8 cellular contexts compared by ENCODE assay signal in genomic region chr5:90409318-90410177, GRCh38. TPM values are rescaled to one million over a fixed set of nuclear protein-coding genes. Genes with fewer than 3 reads are reported as not detected.
DNase-seq lines count a peak whose midpoint lies in the region; ATAC-seq and TF ChIP-seq lines count a peak whose summit lies in the region.

Gene CETN3, minus strand, starts transcription at chr5:90409756. Its CDS starts 95 bp downstream, at chr5:90409661.

- CTCF ChIA-PET in RWPE1 (lab: Yijun Ruan, JAX) = interaction anchor here (0.5 to 1.1 kb wide), 5 partner anchors 91 to 817 kb away, joined by 3 to 5 read pairs (median 3); no protein-coding TSS in a partner anchor

- H3K27ac Mint-ChIP-seq in activated T-helper 17 cell treated with anti-CD3 and anti-CD28 coated beads, Interleukin-2, amount 50 U/mL, for 72 hours = no peak within 1 kb of the TSS
- H3K27ac Mint-ChIP-seq in naive thymus-derived CD8-positive, alpha-beta T cell = no peak within 1 kb of the TSS

- H3K9me3 Mint-ChIP-seq in activated T-helper 17 cell treated with anti-CD3 and anti-CD28 coated beads, Interleukin-2, amount 50 U/mL, for 72 hours = no peaks in the 10 kb centered on the region
- H3K9me3 Mint-ChIP-seq in naive thymus-derived CD8-positive, alpha-beta T cell = no peaks in the 10 kb centered on the region

- H3K27me3 Mint-ChIP-seq in activated T-helper 17 cell treated with anti-CD3 and anti-CD28 coated beads, Interleukin-2, amount 50 U/mL, for 72 hours = no peaks in the 10 kb centered on the region
- H3K27me3 Mint-ChIP-seq in naive thymus-derived CD8-positive, alpha-beta T cell = no peaks in the 10 kb centered on the region

- POLR2A ChIA-PET in RWPE1 (lab: Yijun Ruan, JAX; ENCODE audit: low non-redundant PET) = interaction anchor here (0.6 to 1.1 kb wide), 5 partner anchors 9 to 120 kb away, joined by 3 to 11 read pairs (median 4); partner anchors contain the start of genes LYSMD3, MBLAC2 and POLR3G
- POLR2A ChIA-PET in naive thymus-derived CD8-positive, alpha-beta T cell (lab: Charles Lee) = interaction anchor here (0.6 to 3.7 kb wide), 11 partner anchors 10 to 1012 kb away, joined by 3 to 69 read pairs (median 6); partner anchors contain the start of genes ARRDC3, LYSMD3, MBLAC2 and POLR3G

- peak within 1 kb of the TSS; percentile 99 for H3K27ac ChIP-seq in RWPE1

- TF ChIP-seq CTCF in LNCaP clone FGC (IDR thresholded peaks at IDR 0.05; ENCODE audit: control insufficient read depth, extremely low read depth, insufficient read depth) (0 out of 2 replicates have a peak, but pooled peaks have one; percentile 10), RWPE1 (conservative IDR thresholded peaks at IDR 0.05; ENCODE audit: low read depth) (no peak), fibroblast of mammary gland (conservative IDR thresholded peaks at IDR 0.05; ENCODE audit: control insufficient read depth, insufficient read depth, low read depth, low read length) (no peak)

- ATAC-seq in activated T-helper 17 cell treated with anti-CD3 and anti-CD28 coated beads, Interleukin-2, amount 50 U/mL, for 72 hours (replicated peaks) = peak; percentile 95
- ATAC-seq in naive thymus-derived CD8-positive, alpha-beta T cell = peak; percentile 92 to 93

- H3K4me3 Mint-ChIP-seq in activated T-helper 17 cell treated with anti-CD3 and anti-CD28 coated beads, Interleukin-2, amount 50 U/mL, for 72 hours = no peak within 1 kb of the TSS
- H3K4me3 Mint-ChIP-seq in naive thymus-derived CD8-positive, alpha-beta T cell = no peak within 1 kb of the TSS

- peak; percentile 95 for DNase-seq in EL
- peak; percentile 92 for DNase-seq in H4 (ENCODE audit: low spot score)
- peak; percentile 94 for DNase-seq in LNCaP clone FGC (ENCODE audit: low read depth)
- DNase-seq in RWPE1 (ENCODE audit: low spot score) = peak; percentile 98
- peak; percentile 97 for DNase-seq in fibroblast of mammary gland (ENCODE audit: low read depth)
- DNase-seq in naive thymus-derived CD8-positive, alpha-beta T cell = peak; percentile 77 to 96 (median 90)
- DNase-seq in stimulated activated naive CD4-positive, alpha-beta T cell (lab: John Stamatoyannopoulos, UW) = peak; percentile 85 to 95 (median 90)

- H3K4me3 ChIP-seq in LNCaP clone FGC (ENCODE audit: low read depth, low read length) (peak within 1 kb of the TSS; percentile 95), fibroblast of mammary gland (ENCODE audit: control insufficient read depth, low read depth, low read length) (peak within 1 kb of the TSS; percentile 79)

- H3K36me3 Mint-ChIP-seq in activated T-helper 17 cell treated with anti-CD3 and anti-CD28 coated beads, Interleukin-2, amount 50 U/mL, for 72 hours (ENCODE audit: low read depth) = peaks cover 27% of the 10 kb centered on the region
- peaks cover 0 to 22% (median 11%) of the 10 kb centered on the region in 3 donors for H3K36me3 Mint-ChIP-seq in naive thymus-derived CD8-positive, alpha-beta T cell

- H3K4me1 Mint-ChIP-seq in activated T-helper 17 cell treated with anti-CD3 and anti-CD28 coated beads, Interleukin-2, amount 50 U/mL, for 72 hours = peaks cover 7% of the 10 kb centered on the region
- H3K4me1 Mint-ChIP-seq in naive thymus-derived CD8-positive, alpha-beta T cell = peaks cover 8 to 26% (median 17%) of the 10 kb centered on the region in 4 donors

RNA-seq across cellular contexts. Expression of gene CETN3, which starts in this region (rescaled TPM):
- 25.8 and 26.0 TPM in 2 replicates for total RNA-seq in H4 (2014; rRNA removed; shearing (Covaris generic))
- 10 to 100 TPM; 31.3 to 32.5 TPM for total RNA-seq in activated T-helper 17 cell treated with anti-CD3 and anti-CD28 coated beads, Interleukin-2, amount 50 U/mL, for 72 hours
- total RNA-seq in naive thymus-derived CD8-positive, alpha-beta T cell = 10 to 100 TPM; 17.6 to 22.8 TPM
- 10 to 100 TPM; 19.0 to 33.0 (median 26.7) TPM for polyA plus RNA-seq in naive thymus-derived CD8-positive, alpha-beta T cell

Comparison
In these comparisons a context has a peak if more than half of its experiments do, and no peak if none do; other contexts are left out.
1. Peak in every context shown above with its lines: DNase-seq, ATAC-seq, H3K4me3 ChIP-seq and H3K27ac ChIP-seq.